In the genomic region with DNA sequence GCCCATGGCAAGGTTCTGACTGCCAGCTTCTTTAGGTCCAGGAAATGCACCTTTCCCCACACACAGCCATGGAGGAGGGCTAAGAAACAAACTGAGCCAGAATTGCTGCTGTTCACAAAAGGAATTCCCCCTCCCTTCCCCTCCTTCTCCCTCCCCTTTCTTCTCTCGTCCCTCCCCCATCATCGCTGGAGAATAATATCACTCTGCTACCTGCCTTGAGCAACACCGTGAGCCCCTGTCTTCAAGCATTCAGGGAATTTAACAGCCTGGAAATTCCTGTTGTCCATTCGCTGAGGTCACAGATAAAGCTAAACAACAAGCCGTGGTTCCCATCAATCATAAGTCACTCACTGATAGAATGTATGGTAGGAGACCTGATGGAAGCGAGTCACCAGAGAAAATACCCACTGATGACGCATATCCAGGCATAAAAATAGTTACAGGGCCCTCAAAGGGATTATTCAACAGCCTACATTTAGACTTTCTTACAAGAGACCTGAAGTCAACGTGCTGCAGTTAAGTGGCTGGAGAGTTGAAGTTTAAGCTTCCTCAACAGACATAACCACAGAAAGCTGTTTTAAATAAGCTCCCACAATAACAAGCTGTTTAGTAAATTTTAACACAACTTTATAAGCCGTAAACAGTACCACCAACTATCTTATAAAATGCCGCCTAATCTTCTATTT, we compare ENCODE assay signal across 9 cellular contexts. TPM values are rescaled to one million over a fixed set of nuclear protein-coding genes. Genes with fewer than 3 reads are reported as not detected.
A peak's percentile ranks its signal among the peaks of the same experiment; 100 is the strongest.
DNase-seq lines count a peak whose midpoint lies in the region; ATAC-seq and TF ChIP-seq lines count a peak whose summit lies in the region.
"Had no signal": no experiment of that assay in that cellular context is flagged by ENCODE, and none has a peak within 500 bp of the region (broad histone marks: within the 10 kb centered on the region; RNA-seq: fewer than 3 reads in every experiment).

No MANE protein-coding gene starts in this region.

- H4K20me1 ChIP-seq in osteoblast (ENCODE audit: insufficient read depth, low read length), result no peaks in the 10 kb centered on the region

- H3K27me3 ChIP-seq in A673 (replicated peaks; ENCODE audit: insufficient read depth, low read depth, low read length, poor library complexity) (no peaks in the 10 kb centered on the region), osteoblast (ENCODE audit: insufficient read depth, low read length) (no peaks in the 10 kb centered on the region)

- no peak for TF ChIP-seq CTCF in A673 (conservative IDR thresholded peaks at IDR 0.05; ENCODE audit: low read depth, low read length)
- no peak for TF ChIP-seq CTCF in osteoblast (IDR thresholded peaks at IDR 0.05; ENCODE audit: extremely low read depth, low read depth, low read length)

- peak; percentile 54 for DNase-seq in A673 (ENCODE audit: low spot score)
- peak; percentile 78 for DNase-seq in NOMO-1 treated with DMSO at 0.1 percent for 48 hours (lab: John Stamatoyannopoulos, UW; ENCODE audit: unreplicated experiment)
- DNase-seq in activated T-helper 9 cell treated with anti-CD3 and anti-CD28 coated beads, Interleukin-2, amount 50 U/mL, for 16 hours (ENCODE audit: low read depth), result peak; percentile 34
- peak; percentile 93 for DNase-seq in foreskin melanocyte
- no peak for DNase-seq in osteoblast (ENCODE audit: insufficient read length, low spot score, missing footprints)
- no peak for DNase-seq in ureter (ENCODE audit: low spot score)

- H3K4me1 ChIP-seq in A673 (ENCODE audit: insufficient read depth, low read length, poor library complexity, severe bottlenecking) (peaks cover 3% of the 10 kb centered on the region), osteoblast (ENCODE audit: insufficient read depth, low read length) (peaks cover 59% of the 10 kb centered on the region)

- POLR2A ChIA-PET in A673 (lab: Charles Lee; ENCODE audit: low non-redundant PET), result no interaction called here

- H3K4me3 ChIP-seq in A673 (ENCODE audit: low read depth, low read length, poor library complexity, severe bottlenecking) (peak overlapping the region; percentile 40), osteoblast (ENCODE audit: insufficient read depth, low read length) (peak overlapping the region; percentile 66)

- no TSS peak for BruUV-seq in A673 (replicated peaks; lab: Mats Ljungman, UMichigan)

- CTCF ChIA-PET in A673 (lab: Charles Lee), result no interaction called here

- ATAC-seq in GM18508 (IDR thresholded peaks at IDR 0.05; ENCODE audit: insufficient read depth, unreplicated experiment), result peak; percentile 62
- peak; percentile 79 for ATAC-seq in HG02943 (IDR thresholded peaks at IDR 0.05; ENCODE audit: low read depth, unreplicated experiment)

- H3K36me3 ChIP-seq in A673 (ENCODE audit: insufficient read depth, low read length, poor library complexity, severe bottlenecking), result no peaks in the 10 kb centered on the region
- no peaks in the 10 kb centered on the region for H3K36me3 ChIP-seq in osteoblast (ENCODE audit: insufficient read depth, low read length)

- intact Hi-C loops in A673 (cut with micrococcal nuclease; ENCODE audit: unreplicated experiment), result no loop called here

- no peak overlapping the region for H2AFZ ChIP-seq in osteoblast (ENCODE audit: low read length)

- peaks cover 77% of the 10 kb centered on the region for H3K79me2 ChIP-seq in osteoblast (ENCODE audit: insufficient read depth, low read length)

- H3K4me2 ChIP-seq in osteoblast (ENCODE audit: insufficient read depth, low read length), result peak overlapping the region; percentile 73

- H3K27ac ChIP-seq in A673 (ENCODE audit: low read depth, low read length, poor library complexity, severe bottlenecking), result peak overlapping the region; percentile 45
- peak overlapping the region; percentile 97 for H3K27ac ChIP-seq in osteoblast (ENCODE audit: low read depth, low read length)
- H3K27ac ChIP-seq: HL-60 had no signal

- H3K9me3 ChIP-seq in A673 (ENCODE audit: low read depth, low read length, poor library complexity, severe bottlenecking) (no peaks in the 10 kb centered on the region), osteoblast (ENCODE audit: low read depth, low read length) (no peaks in the 10 kb centered on the region)

RNA-seq across cellular contexts. Expression of gene HIVEP2, which starts 59.7 kb away (rescaled TPM):
- total RNA-seq in A673 (2021) (3.1 and 3.2 TPM in 2 replicates), osteoblast (30.4 and 57.8 TPM in 2 replicates), ureter (29.0 TPM)

Comparison
In these comparisons a context has a peak if more than half of its experiments do, and no peak if none do; other contexts are left out.
1. DNase-seq: peak in A673 (single experiment), NOMO-1 treated with DMSO at 0.1 percent for 48 hours (single experiment), activated T-helper 9 cell treated with anti-CD3 and anti-CD28 coated beads, Interleukin-2, amount 50 U/mL, for 16 hours (single experiment) and foreskin melanocyte (single experiment); none in osteoblast (single experiment) and ureter (single experiment).